In genomic region chr19:12777217-12778019, GRCh38 we compare ENCODE assay signal across 8 cellular contexts. TPM values are rescaled to one million over a fixed set of nuclear protein-coding genes. Genes with fewer than 3 reads are reported as not detected.
DNase-seq lines count a peak whose midpoint lies in the region; ATAC-seq lines count a peak whose summit lies in the region.

No MANE protein-coding gene starts in this region.

- H3K18ac ChIP-seq in mesenchymal stem cell (ENCODE audit: low read depth in 1 of 2, low read length in 2 of 2): peak overlapping the region; percentile 85 to 95

- ATAC-seq in HG03175 (IDR thresholded peaks at IDR 0.05; ENCODE audit: unreplicated experiment) (peak; percentile 50), GM19452 (IDR thresholded peaks at IDR 0.05; ENCODE audit: unreplicated experiment) (no peak)

- H3K27me3 ChIP-seq in endocrine pancreas (ENCODE audit: control insufficient read depth, insufficient read depth, low read length): no peaks in the 10 kb centered on the region
- H3K27me3 ChIP-seq in mesenchymal stem cell (ENCODE audit: control insufficient read depth in 1 of 2, insufficient read depth in 1 of 2, low read length in 2 of 2): no peaks in the 10 kb centered on the region

- no peak overlapping the region for H2BK15ac ChIP-seq in mesenchymal stem cell (ENCODE audit: low read depth, poor library complexity, severe bottlenecking)

- H3K4ac ChIP-seq in mesenchymal stem cell (ENCODE audit: low read depth in 1 of 2, low read length in 2 of 2): peak overlapping the region in 1 of 2 experiments; percentile 82

- no peaks in the 10 kb centered on the region for H3K4me1 ChIP-seq in endocrine pancreas (ENCODE audit: control insufficient read depth, insufficient read depth, low read length)
- peaks cover 27% of the 10 kb centered on the region for H3K4me1 ChIP-seq in mesenchymal stem cell (ENCODE audit: control insufficient read depth, insufficient read depth, low read depth, low read length)

- H3K4me2 ChIP-seq in mesenchymal stem cell (ENCODE audit: low read length, poor library complexity, severe bottlenecking): peak overlapping the region; percentile 91

- 22% methylated on average over 31 of the region's 43 CpGs for WGBS in mesenchymal stem cell

- H3K27ac ChIP-seq in mesenchymal stem cell (ENCODE audit: low read length, poor library complexity, severe bottlenecking): peak overlapping the region; percentile 91

- H2BK5ac ChIP-seq in mesenchymal stem cell (ENCODE audit: low read depth, low read length, poor library complexity, severe bottlenecking): no peak overlapping the region

- peak overlapping the region; percentile 43 for H3K9ac ChIP-seq in endocrine pancreas (ENCODE audit: control insufficient read depth, insufficient read depth, low read length)
- H3K9ac ChIP-seq in mesenchymal stem cell (ENCODE audit: low read length): peak overlapping the region; percentile 93

- peak overlapping the region; percentile 75 to 95 for H2BK12ac ChIP-seq in mesenchymal stem cell (ENCODE audit: low read length in 2 of 2)

- H3K36me3 ChIP-seq in endocrine pancreas (ENCODE audit: control insufficient read depth, insufficient read depth, low read length) (no peaks in the 10 kb centered on the region), mesenchymal stem cell (ENCODE audit: control insufficient read depth in 1 of 2, insufficient read depth in 2 of 2, low read depth in 1 of 2, low read length in 2 of 2) (peaks cover 4 to 9% of the 10 kb centered on the region in 2 experiments)

- no peak overlapping the region for H2AK5ac ChIP-seq in mesenchymal stem cell (ENCODE audit: low read length, severe bottlenecking)

- H3K9me3 ChIP-seq in endocrine pancreas (ENCODE audit: control insufficient read depth, low read length) (no peaks in the 10 kb centered on the region), mesenchymal stem cell (ENCODE audit: control insufficient read depth, low read length) (no peaks in the 10 kb centered on the region)

- H2BK120ac ChIP-seq in mesenchymal stem cell (ENCODE audit: low read depth, low read length): peak overlapping the region; percentile 87

- H4K91ac ChIP-seq in mesenchymal stem cell (ENCODE audit: low read length): peak overlapping the region; percentile 70

- no peak overlapping the region for H4K8ac ChIP-seq in mesenchymal stem cell (ENCODE audit: low read length)

- peak overlapping the region; percentile 78 for H2AFZ ChIP-seq in mesenchymal stem cell (ENCODE audit: low read depth, low read length)

- no peak overlapping the region for H3K23ac ChIP-seq in mesenchymal stem cell (ENCODE audit: low read length in 2 of 2)

- DNase-seq in DMS114 treated with DMSO at 0.1 percent for 48 hours (lab: John Stamatoyannopoulos, UW; ENCODE audit: unreplicated experiment) (peak; percentile 60), NCI-H82 treated with DMSO at 0.1 percent for 48 hours (lab: John Stamatoyannopoulos, UW; ENCODE audit: unreplicated experiment) (peak; percentile 87), mesenchymal stem cell (peak; percentile 86)
- peak; percentile 94 for DNase-seq in activated CD8-positive, alpha-beta memory T cell treated with anti-CD3 and anti-CD28 coated beads for 24 hours
- peak; percentile 73 for DNase-seq in stimulated activated CD8-positive, alpha-beta memory T cell treated with anti-CD3 and anti-CD28 coated beads, Interleukin-12 subunit alpha, Interleukin-12 subunit beta, amount 100 ng/mL, for 4 hours (ENCODE audit: low read depth)

- H3K79me1 ChIP-seq in mesenchymal stem cell (replicated peaks; ENCODE audit: low read length, poor library complexity, severe bottlenecking): peaks cover 9% of the 10 kb centered on the region

- H3K14ac ChIP-seq in mesenchymal stem cell (ENCODE audit: low read length in 2 of 2): no peak overlapping the region

- H3K4me3 ChIP-seq in endocrine pancreas (ENCODE audit: control insufficient read depth, insufficient read depth, low read length) (peak overlapping the region; percentile 51), mesenchymal stem cell (ENCODE audit: insufficient read depth in 1 of 2, low read depth in 1 of 2, low read length in 2 of 2) (peak overlapping the region; percentile 63 to 83)

RNA-seq across cellular contexts. Expression of gene HOOK2, which starts 2.1 kb away (rescaled TPM):
- 10.8 TPM for polyA plus RNA-seq in mesenchymal stem cell (2013, experiment 1 of 2)
- polyA plus RNA-seq in mesenchymal stem cell (2013, experiment 2 of 2): 10.4 TPM

RNA-seq across cellular contexts. Expression of gene JUNB, which starts 13.9 kb away (rescaled TPM):
- 273 TPM for polyA plus RNA-seq in mesenchymal stem cell (2013, experiment 1 of 2)
- 264 TPM for polyA plus RNA-seq in mesenchymal stem cell (2013, experiment 2 of 2)

RNA-seq across cellular contexts. Expression of gene PRDX2, which starts 24.2 kb away (rescaled TPM):
- polyA plus RNA-seq in mesenchymal stem cell (2013, experiment 1 of 2): 139 TPM
- polyA plus RNA-seq in mesenchymal stem cell (2013, experiment 2 of 2): 142 TPM

RNA-seq across cellular contexts. Expression of gene THSD8, which starts 24.5 kb away (rescaled TPM):
- polyA plus RNA-seq in mesenchymal stem cell (2013, experiment 1 of 2): 4.3 TPM
- 4.1 TPM for polyA plus RNA-seq in mesenchymal stem cell (2013, experiment 2 of 2)

RNA-seq across cellular contexts. Expression of gene BEST2, which starts 25.8 kb away (rescaled TPM):
- polyA plus RNA-seq in mesenchymal stem cell (2013, experiment 1 of 2): 0.04 TPM
- 0.01 TPM for polyA plus RNA-seq in mesenchymal stem cell (2013, experiment 2 of 2)
